Comparison of ENCODE assay signal across 21 cellular contexts in the genomic region with DNA sequence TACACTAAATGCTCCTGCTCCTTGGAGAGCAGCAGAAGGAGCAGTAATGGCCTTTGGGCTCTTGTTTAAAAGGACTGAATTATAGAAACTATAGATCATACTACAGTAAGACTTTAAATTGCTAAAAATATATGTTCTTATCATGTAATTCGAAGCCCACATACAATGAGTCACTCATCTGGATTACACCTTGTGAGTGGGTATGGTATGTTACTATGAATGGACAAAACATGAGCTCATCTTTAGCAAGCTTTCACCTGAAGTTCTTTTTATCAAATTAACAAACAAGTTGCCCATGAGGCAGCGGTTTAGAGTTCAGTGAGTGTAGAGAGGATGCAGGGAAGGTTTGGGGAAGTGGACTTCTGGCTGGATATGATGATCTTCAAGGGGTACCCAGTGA.
A peak's percentile ranks its signal among the peaks of the same experiment; 100 is the strongest.
DNase-seq lines count a peak whose midpoint lies in the region; TF ChIP-seq lines count a peak whose summit lies in the region.
"Had no signal": no experiment of that assay in that cellular context is flagged by ENCODE, and none has a peak within 500 bp of the region (broad histone marks: within the 10 kb centered on the region; RNA-seq: fewer than 3 reads in every experiment).

No MANE protein-coding gene starts in this region.

- in situ Hi-C loops in brain microvascular endothelial cell (cut with HindIII; ENCODE audit: low pct_ligation_motif_present, low sequenced_read_pairs): no loop called here

- DNase-seq in Daoy (ENCODE audit: low read depth) (peak; percentile 15), M059J (ENCODE audit: low read depth) (peak; percentile 34), brain microvascular endothelial cell (peak; percentile 23), kidney tubule cell (ENCODE audit: low spot score) (peak; percentile 50), NCI-H1105 treated with DMSO at 0.1 percent for 48 hours (lab: John Stamatoyannopoulos, UW) (no peak), caudate nucleus (lab: John Stamatoyannopoulos, UW) (no peak), NCI-H2171 (lab: John Stamatoyannopoulos, UW) (no peak)
- DNase-seq: activated CD4-positive, alpha-beta T cell treated with anti-CD3 and anti-CD28 coated beads for 36 hours; activated CD8-positive, alpha-beta T cell treated with anti-CD3 and anti-CD28 coated beads, Interleukin-2, amount 10 ng/mL, durations not matched to agents 7 days and 5 days; activated effector memory CD4-positive, alpha-beta T cell treated with Interleukin-2 at 50 U/mL for 16 hours; activated naive CD8-positive, alpha-beta T cell treated with anti-CD3 and anti-CD28 coated beads for 36 hours; activated T-cell treated with anti-CD3 and anti-CD28 coated beads for 4 hours; cerebellar nuclear complex; dorsolateral prefrontal cortex; EL; glutamatergic neuron; NCI-H1092 treated with DMSO at 0.1 percent for 48 hours; NCI-H2029; NCI-H774 had no signal

- H3K27ac ChIP-seq in brain microvascular endothelial cell (no peak overlapping the region), caudate nucleus (ENCODE audit: low read depth, low read length) (no peak overlapping the region)
- H3K27ac ChIP-seq: C4-2B, dorsolateral prefrontal cortex, parathyroid adenoma had no signal

- H3K4me3 ChIP-seq in brain microvascular endothelial cell (ENCODE audit: low read depth, low read length): no peak overlapping the region
- H3K4me3 ChIP-seq: dorsolateral prefrontal cortex had no signal

- no peaks in the 10 kb centered on the region for H3K27me3 ChIP-seq in brain microvascular endothelial cell (replicated peaks)
- H3K27me3 ChIP-seq: dorsolateral prefrontal cortex had no signal

- no peaks in the 10 kb centered on the region for H3K36me3 ChIP-seq in brain microvascular endothelial cell (replicated peaks)

- no peak for TF ChIP-seq CTCF in brain microvascular endothelial cell (IDR thresholded peaks at IDR 0.05; ENCODE audit: low read depth, low read length, missing control alignments)

Comparison
In these comparisons a context has a peak if more than half of its experiments do, and no peak if none do; other contexts are left out.
1. DNase-seq: peak in Daoy (single experiment), M059J (single experiment), brain microvascular endothelial cell (single experiment) and kidney tubule cell (single experiment); none in NCI-H1105 treated with DMSO at 0.1 percent for 48 hours (single experiment), caudate nucleus (0 of 61) and NCI-H2171 (single experiment).